1 cellular context compared by ENCODE assay signal in the genomic region with DNA sequence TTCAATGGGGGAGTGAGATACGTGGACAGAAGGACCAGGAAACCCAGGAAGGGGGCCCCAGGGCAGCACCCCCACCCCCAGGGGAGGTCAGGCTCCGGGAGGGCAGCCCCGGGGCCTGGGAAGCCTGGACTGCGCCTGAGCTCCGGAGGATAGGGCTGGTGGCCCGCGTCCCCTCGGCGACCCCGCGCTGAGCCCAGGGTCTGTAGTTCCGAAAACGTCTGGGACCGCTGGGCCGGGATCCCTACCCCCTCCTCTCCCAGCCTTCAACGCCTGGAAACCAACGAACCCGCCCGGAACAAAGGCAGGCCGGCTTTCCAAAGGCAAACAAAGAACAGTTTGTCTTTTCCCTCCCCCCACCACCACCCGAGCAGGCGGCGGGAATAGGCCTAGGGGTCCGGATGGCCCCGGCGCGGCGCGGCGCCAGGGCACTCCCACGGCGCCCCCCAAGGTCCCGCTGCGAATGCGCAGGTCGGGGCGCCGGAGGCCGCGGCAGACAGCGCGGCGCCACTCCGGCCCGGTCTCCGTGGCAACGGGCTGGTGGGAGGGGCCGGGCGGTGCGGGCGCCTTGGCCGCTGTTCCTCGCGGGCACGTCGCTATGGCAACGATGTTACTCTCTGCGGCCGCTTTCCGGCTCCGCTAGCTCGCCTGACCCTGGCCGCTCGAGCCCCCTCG.
TF ChIP-seq lines count a peak whose summit lies in the region.

No MANE protein-coding gene starts in this region.

TF ChIP-seq in HepG2, 621 proteins besides CTCF, POLR2A, EP300 and RAD21 (continued from another document and continues in another):
- peak; percentile 94 for TF ChIP-seq SAFB2 (CRISPR knock-in tag; IDR thresholded peaks at IDR 0.05; ENCODE audit: borderline replicate concordance, low read depth)
- TF ChIP-seq, protein P1, sequence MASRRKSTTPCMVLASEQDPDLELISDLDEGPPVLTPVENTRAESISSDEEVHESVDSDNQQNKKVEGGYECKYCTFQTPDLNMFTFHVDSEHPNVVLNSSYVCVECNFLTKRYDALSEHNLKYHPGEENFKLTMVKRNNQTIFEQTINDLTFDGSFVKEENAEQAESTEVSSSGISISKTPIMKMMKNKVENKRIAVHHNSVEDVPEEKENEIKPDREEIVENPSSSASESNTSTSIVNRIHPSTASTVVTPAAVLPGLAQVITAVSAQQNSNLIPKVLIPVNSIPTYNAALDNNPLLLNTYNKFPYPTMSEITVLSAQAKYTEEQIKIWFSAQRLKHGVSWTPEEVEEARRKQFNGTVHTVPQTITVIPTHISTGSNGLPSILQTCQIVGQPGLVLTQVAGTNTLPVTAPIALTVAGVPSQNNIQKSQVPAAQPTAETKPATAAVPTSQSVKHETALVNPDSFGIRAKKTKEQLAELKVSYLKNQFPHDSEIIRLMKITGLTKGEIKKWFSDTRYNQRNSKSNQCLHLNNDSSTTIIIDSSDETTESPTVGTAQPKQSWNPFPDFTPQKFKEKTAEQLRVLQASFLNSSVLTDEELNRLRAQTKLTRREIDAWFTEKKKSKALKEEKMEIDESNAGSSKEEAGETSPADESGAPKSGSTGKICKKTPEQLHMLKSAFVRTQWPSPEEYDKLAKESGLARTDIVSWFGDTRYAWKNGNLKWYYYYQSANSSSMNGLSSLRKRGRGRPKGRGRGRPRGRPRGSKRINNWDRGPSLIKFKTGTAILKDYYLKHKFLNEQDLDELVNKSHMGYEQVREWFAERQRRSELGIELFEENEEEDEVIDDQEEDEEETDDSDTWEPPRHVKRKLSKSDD (CRISPR knock-in tag; IDR thresholded peaks at IDR 0.05; ENCODE audit: low read depth), result peak; percentile 25; the same call in 1 of the 2 replicates
- TF ChIP-seq TOPORS (CRISPR knock-in tag; IDR thresholded peaks at IDR 0.05), result peak; percentile 61; the same call in 1 of the 2 replicates
- TF ChIP-seq TP53 (CRISPR knock-in tag; conservative IDR thresholded peaks at IDR 0.05), result no peak
- TF ChIP-seq KLF16 (CRISPR knock-in tag; IDR thresholded peaks at IDR 0.05), result peak in 1 of 2 experiments; percentile 64; a peak in 1 of 4 replicates
- no peak for TF ChIP-seq SMARCC2 (IDR thresholded peaks at IDR 0.05)
- TF ChIP-seq, protein P2, sequence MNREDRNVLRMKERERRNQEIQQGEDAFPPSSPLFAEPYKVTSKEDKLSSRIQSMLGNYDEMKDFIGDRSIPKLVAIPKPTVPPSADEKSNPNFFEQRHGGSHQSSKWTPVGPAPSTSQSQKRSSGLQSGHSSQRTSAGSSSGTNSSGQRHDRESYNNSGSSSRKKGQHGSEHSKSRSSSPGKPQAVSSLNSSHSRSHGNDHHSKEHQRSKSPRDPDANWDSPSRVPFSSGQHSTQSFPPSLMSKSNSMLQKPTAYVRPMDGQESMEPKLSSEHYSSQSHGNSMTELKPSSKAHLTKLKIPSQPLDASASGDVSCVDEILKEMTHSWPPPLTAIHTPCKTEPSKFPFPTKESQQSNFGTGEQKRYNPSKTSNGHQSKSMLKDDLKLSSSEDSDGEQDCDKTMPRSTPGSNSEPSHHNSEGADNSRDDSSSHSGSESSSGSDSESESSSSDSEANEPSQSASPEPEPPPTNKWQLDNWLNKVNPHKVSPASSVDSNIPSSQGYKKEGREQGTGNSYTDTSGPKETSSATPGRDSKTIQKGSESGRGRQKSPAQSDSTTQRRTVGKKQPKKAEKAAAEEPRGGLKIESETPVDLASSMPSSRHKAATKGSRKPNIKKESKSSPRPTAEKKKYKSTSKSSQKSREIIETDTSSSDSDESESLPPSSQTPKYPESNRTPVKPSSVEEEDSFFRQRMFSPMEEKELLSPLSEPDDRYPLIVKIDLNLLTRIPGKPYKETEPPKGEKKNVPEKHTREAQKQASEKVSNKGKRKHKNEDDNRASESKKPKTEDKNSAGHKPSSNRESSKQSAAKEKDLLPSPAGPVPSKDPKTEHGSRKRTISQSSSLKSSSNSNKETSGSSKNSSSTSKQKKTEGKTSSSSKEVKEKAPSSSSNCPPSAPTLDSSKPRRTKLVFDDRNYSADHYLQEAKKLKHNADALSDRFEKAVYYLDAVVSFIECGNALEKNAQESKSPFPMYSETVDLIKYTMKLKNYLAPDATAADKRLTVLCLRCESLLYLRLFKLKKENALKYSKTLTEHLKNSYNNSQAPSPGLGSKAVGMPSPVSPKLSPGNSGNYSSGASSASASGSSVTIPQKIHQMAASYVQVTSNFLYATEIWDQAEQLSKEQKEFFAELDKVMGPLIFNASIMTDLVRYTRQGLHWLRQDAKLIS (CRISPR knock-in tag; IDR thresholded peaks at IDR 0.05), result peak; percentile 50; the same call in 1 of the 2 replicates
- TF ChIP-seq MTA1 (CRISPR knock-in tag; IDR thresholded peaks at IDR 0.05; ENCODE audit: borderline replicate concordance), result peak; percentile 69
- 0 out of 2 replicates have a peak, but pooled peaks have one; percentile 3 for TF ChIP-seq ZNF225 (CRISPR knock-in tag; IDR thresholded peaks at IDR 0.05)
- peak; percentile 79 for TF ChIP-seq ZNF331 (CRISPR knock-in tag; IDR thresholded peaks at IDR 0.05)
- peak; percentile 41; the same call in 1 of the 2 replicates for TF ChIP-seq ZNF607 (CRISPR knock-in tag; IDR thresholded peaks at IDR 0.05; ENCODE audit: borderline replicate concordance)
- TF ChIP-seq, protein P3, sequence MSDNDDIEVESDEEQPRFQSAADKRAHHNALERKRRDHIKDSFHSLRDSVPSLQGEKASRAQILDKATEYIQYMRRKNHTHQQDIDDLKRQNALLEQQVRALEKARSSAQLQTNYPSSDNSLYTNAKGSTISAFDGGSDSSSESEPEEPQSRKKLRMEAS (IDR thresholded peaks at IDR 0.05), result peak; percentile 83
- TF ChIP-seq CHCHD3 (CRISPR knock-in tag; IDR thresholded peaks at IDR 0.05), result 0 out of 2 replicates have a peak, but pooled peaks have one; percentile 62
- 0 out of 2 replicates have a peak, but pooled peaks have one; percentile 47 for TF ChIP-seq MIXL1 (CRISPR knock-in tag; IDR thresholded peaks at IDR 0.05)
- TF ChIP-seq, protein P4, sequence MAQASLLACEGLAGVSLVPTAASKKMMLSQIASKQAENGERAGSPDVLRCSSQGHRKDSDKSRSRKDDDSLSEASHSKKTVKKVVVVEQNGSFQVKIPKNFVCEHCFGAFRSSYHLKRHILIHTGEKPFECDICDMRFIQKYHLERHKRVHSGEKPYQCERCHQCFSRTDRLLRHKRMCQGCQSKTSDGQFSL (CRISPR knock-in tag; IDR thresholded peaks at IDR 0.05), result peak; percentile 30; the same call in 1 of the 2 replicates
- TF ChIP-seq, protein P5, sequence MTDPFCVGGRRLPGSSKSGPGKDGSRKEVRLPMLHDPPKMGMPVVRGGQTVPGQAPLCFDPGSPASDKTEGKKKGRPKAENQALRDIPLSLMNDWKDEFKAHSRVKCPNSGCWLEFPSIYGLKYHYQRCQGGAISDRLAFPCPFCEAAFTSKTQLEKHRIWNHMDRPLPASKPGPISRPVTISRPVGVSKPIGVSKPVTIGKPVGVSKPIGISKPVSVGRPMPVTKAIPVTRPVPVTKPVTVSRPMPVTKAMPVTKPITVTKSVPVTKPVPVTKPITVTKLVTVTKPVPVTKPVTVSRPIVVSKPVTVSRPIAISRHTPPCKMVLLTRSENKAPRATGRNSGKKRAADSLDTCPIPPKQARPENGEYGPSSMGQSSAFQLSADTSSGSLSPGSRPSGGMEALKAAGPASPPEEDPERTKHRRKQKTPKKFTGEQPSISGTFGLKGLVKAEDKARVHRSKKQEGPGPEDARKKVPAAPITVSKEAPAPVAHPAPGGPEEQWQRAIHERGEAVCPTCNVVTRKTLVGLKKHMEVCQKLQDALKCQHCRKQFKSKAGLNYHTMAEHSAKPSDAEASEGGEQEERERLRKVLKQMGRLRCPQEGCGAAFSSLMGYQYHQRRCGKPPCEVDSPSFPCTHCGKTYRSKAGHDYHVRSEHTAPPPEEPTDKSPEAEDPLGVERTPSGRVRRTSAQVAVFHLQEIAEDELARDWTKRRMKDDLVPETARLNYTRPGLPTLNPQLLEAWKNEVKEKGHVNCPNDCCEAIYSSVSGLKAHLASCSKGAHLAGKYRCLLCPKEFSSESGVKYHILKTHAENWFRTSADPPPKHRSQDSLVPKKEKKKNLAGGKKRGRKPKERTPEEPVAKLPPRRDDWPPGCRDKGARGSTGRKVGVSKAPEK (CRISPR knock-in tag; IDR thresholded peaks at IDR 0.05; ENCODE audit: borderline replicate concordance), result peak; percentile 49; the same call in 1 of the 2 replicates
- no peak for TF ChIP-seq ZNF564 (CRISPR knock-in tag; IDR thresholded peaks at IDR 0.05)
- peak; percentile 29; the same call in 1 of the 2 replicates for TF ChIP-seq KLF15 (CRISPR knock-in tag; IDR thresholded peaks at IDR 0.05; ENCODE audit: borderline replicate concordance)
- 0 out of 2 replicates have a peak, but pooled peaks have one; percentile 9 for TF ChIP-seq ZKSCAN1 (IDR thresholded peaks at IDR 0.05; ENCODE audit: low read length)
- TF ChIP-seq AGO2 (optimal IDR thresholded peaks at IDR 0.05; ENCODE audit: low read depth, low read length), result peak; percentile 67
- TF ChIP-seq HOXA9 (CRISPR knock-in tag; IDR thresholded peaks at IDR 0.05; ENCODE audit: borderline replicate concordance), result 0 out of 2 replicates have a peak, but pooled peaks have one; percentile 56
- TF ChIP-seq THAP11 (CRISPR knock-in tag; IDR thresholded peaks at IDR 0.05), result peak; percentile 24; the same call in 1 of the 2 replicates
- TF ChIP-seq GPN1 (CRISPR knock-in tag; IDR thresholded peaks at IDR 0.05; ENCODE audit: borderline replicate concordance), result no peak
- no peak for TF ChIP-seq ZNF781 (CRISPR knock-in tag; IDR thresholded peaks at IDR 0.05; ENCODE audit: borderline replicate concordance, not compliant biosample characterization)
- TF ChIP-seq, protein P6, sequence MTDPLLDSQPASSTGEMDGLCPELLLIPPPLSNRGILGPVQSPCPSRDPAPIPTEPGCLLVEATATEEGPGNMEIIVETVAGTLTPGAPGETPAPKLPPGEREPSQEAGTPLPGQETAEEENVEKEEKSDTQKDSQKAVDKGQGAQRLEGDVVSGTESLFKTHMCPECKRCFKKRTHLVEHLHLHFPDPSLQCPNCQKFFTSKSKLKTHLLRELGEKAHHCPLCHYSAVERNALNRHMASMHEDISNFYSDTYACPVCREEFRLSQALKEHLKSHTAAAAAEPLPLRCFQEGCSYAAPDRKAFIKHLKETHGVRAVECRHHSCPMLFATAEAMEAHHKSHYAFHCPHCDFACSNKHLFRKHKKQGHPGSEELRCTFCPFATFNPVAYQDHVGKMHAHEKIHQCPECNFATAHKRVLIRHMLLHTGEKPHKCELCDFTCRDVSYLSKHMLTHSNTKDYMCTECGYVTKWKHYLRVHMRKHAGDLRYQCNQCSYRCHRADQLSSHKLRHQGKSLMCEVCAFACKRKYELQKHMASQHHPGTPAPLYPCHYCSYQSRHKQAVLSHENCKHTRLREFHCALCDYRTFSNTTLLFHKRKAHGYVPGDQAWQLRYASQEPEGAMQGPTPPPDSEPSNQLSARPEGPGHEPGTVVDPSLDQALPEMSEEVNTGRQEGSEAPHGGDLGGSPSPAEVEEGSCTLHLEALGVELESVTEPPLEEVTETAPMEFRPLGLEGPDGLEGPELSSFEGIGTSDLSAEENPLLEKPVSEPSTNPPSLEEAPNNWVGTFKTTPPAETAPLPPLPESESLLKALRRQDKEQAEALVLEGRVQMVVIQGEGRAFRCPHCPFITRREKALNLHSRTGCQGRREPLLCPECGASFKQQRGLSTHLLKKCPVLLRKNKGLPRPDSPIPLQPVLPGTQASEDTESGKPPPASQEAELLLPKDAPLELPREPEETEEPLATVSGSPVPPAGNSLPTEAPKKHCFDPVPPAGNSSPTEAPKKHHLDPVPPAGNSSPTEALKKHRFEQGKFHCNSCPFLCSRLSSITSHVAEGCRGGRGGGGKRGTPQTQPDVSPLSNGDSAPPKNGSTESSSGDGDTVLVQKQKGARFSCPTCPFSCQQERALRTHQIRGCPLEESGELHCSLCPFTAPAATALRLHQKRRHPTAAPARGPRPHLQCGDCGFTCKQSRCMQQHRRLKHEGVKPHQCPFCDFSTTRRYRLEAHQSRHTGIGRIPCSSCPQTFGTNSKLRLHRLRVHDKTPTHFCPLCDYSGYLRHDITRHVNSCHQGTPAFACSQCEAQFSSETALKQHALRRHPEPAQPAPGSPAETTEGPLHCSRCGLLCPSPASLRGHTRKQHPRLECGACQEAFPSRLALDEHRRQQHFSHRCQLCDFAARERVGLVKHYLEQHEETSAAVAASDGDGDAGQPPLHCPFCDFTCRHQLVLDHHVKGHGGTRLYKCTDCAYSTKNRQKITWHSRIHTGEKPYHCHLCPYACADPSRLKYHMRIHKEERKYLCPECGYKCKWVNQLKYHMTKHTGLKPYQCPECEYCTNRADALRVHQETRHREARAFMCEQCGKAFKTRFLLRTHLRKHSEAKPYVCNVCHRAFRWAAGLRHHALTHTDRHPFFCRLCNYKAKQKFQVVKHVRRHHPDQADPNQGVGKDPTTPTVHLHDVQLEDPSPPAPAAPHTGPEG (CRISPR knock-in tag; IDR thresholded peaks at IDR 0.05), result peak; percentile 89
- TF ChIP-seq ZNF530 (CRISPR knock-in tag; IDR thresholded peaks at IDR 0.05; ENCODE audit: low read depth), result no peak
- TF ChIP-seq, protein P7, sequence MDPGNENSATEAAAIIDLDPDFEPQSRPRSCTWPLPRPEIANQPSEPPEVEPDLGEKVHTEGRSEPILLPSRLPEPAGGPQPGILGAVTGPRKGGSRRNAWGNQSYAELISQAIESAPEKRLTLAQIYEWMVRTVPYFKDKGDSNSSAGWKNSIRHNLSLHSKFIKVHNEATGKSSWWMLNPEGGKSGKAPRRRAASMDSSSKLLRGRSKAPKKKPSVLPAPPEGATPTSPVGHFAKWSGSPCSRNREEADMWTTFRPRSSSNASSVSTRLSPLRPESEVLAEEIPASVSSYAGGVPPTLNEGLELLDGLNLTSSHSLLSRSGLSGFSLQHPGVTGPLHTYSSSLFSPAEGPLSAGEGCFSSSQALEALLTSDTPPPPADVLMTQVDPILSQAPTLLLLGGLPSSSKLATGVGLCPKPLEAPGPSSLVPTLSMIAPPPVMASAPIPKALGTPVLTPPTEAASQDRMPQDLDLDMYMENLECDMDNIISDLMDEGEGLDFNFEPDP (CRISPR knock-in tag; conservative IDR thresholded peaks at IDR 0.05), result no peak
- TF ChIP-seq, protein P8, sequence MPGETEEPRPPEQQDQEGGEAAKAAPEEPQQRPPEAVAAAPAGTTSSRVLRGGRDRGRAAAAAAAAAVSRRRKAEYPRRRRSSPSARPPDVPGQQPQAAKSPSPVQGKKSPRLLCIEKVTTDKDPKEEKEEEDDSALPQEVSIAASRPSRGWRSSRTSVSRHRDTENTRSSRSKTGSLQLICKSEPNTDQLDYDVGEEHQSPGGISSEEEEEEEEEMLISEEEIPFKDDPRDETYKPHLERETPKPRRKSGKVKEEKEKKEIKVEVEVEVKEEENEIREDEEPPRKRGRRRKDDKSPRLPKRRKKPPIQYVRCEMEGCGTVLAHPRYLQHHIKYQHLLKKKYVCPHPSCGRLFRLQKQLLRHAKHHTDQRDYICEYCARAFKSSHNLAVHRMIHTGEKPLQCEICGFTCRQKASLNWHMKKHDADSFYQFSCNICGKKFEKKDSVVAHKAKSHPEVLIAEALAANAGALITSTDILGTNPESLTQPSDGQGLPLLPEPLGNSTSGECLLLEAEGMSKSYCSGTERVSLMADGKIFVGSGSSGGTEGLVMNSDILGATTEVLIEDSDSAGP (CRISPR knock-in tag; IDR thresholded peaks at IDR 0.05; ENCODE audit: borderline replicate concordance), result peak; percentile 73
- no peak for TF ChIP-seq RBAK (CRISPR knock-in tag; IDR thresholded peaks at IDR 0.05)
- TF ChIP-seq RARA (CRISPR knock-in tag; IDR thresholded peaks at IDR 0.05), result peak; percentile 89
- peak; percentile 89 for TF ChIP-seq BCL6 (CRISPR knock-in tag; IDR thresholded peaks at IDR 0.05)
- peak; percentile 50; the same call in 1 of the 2 replicates for TF ChIP-seq CREM (IDR thresholded peaks at IDR 0.05)
- no peak for TF ChIP-seq CREM (CRISPR knock-in tag; IDR thresholded peaks at IDR 0.05)
- TF ChIP-seq SALL1 (CRISPR knock-in tag; IDR thresholded peaks at IDR 0.05), result peak; percentile 81
- peak; percentile 88 for TF ChIP-seq RFX3 (CRISPR knock-in tag; IDR thresholded peaks at IDR 0.05)
- peak; percentile 67; the same call in 1 of the 2 replicates for TF ChIP-seq NCOR1 (IDR thresholded peaks at IDR 0.05; ENCODE audit: borderline replicate concordance, low read length)
- TF ChIP-seq ZNF816 (CRISPR knock-in tag; IDR thresholded peaks at IDR 0.05; ENCODE audit: borderline replicate concordance), result no peak
